In genomic region chr13:23715092-23715761, GRCh38 we compare ENCODE assay signal across 16 cellular contexts.
DNase-seq lines count a peak whose midpoint lies in the region; ATAC-seq lines count a peak whose summit lies in the region.
"Had no signal": no experiment of that assay in that cellular context is flagged by ENCODE, and none has a peak within 500 bp of the region (broad histone marks: within the 10 kb centered on the region; RNA-seq: fewer than 3 reads in every experiment).

No MANE protein-coding gene starts in this region.

- H3K79me1 ChIP-seq in neuronal stem cell (ENCODE audit: low read depth, low read length) = no peaks in the 10 kb centered on the region

- H3K36me3 ChIP-seq in neuronal stem cell (replicated peaks in 1 of 2; ENCODE audit: control insufficient read depth in 2 of 2, insufficient read depth in 2 of 2, low read length in 2 of 2) = no peaks in the 10 kb centered on the region
- H3K36me3 ChIP-seq: BLaER1 treated with 17β-estradiol and CSF1 and Interleukin-3, amounts not matched to agents 10 nM and 100 nM; MG63; SJCRH30 had no signal

- no peaks in the 10 kb centered on the region for H3K27me3 ChIP-seq in neuronal stem cell (ENCODE audit: control insufficient read depth in 3 of 3, insufficient read depth in 3 of 3, low read depth in 1 of 3, low read length in 3 of 3)
- H3K27me3 ChIP-seq: BLaER1 treated with 17β-estradiol and CSF1 and Interleukin-3, amounts not matched to agents 10 nM and 100 nM; MG63; SJCRH30 had no signal

- peak; percentile 44 for DNase-seq in D341Med (ENCODE audit: low spot score)
- DNase-seq in DMS53 treated with DMSO at 0.1 percent for 48 hours (lab: John Stamatoyannopoulos, UW; ENCODE audit: unreplicated experiment) = peak; percentile 28
- DNase-seq in SHP77 treated with DMSO at 0.1 percent for 48 hours (lab: John Stamatoyannopoulos, UW) = peak; percentile 53
- DNase-seq in neuronal stem cell (ENCODE audit: low spot score) = no peak
- DNase-seq in OCI-M1 (lab: John Stamatoyannopoulos, UW) = no peak
- DNase-seq: DMS153, MG63, NCI-H1105, NCI-H187 treated with DMSO at 0.1 percent for 48 hours, NCI-H510A, SW 1271 had no signal

- H3K27ac ChIP-seq in neuronal stem cell (replicated peaks; ENCODE audit: low read length) = no peak overlapping the region
- H3K27ac ChIP-seq: BLaER1 treated with 17β-estradiol and CSF1 and Interleukin-3, amounts not matched to agents 10 nM and 100 nM; SJCRH30 had no signal

- H3K4me3 ChIP-seq in neuronal stem cell (ENCODE audit: low read length in 2 of 2) = no peak overlapping the region
- H3K4me3 ChIP-seq: BLaER1 treated with 17β-estradiol and CSF1 and Interleukin-3, amounts not matched to agents 10 nM and 100 nM; MG63; SJCRH30 had no signal

- ATAC-seq in HG02763 (IDR thresholded peaks at IDR 0.05; ENCODE audit: unreplicated experiment) (no peak), GM18858 (IDR thresholded peaks at IDR 0.05; ENCODE audit: unreplicated experiment) (no peak)
- ATAC-seq: Panc1 had no signal

- H4K91ac ChIP-seq in neuronal stem cell (ENCODE audit: low read depth, low read length, poor library complexity) = no peak overlapping the region

- H2BK15ac ChIP-seq in neuronal stem cell (ENCODE audit: low read length) = no peak overlapping the region

- peak overlapping the region; percentile 47 for H2AK5ac ChIP-seq in neuronal stem cell (ENCODE audit: low read depth, low read length)

- peak overlapping the region; percentile 7 for H3K18ac ChIP-seq in neuronal stem cell (ENCODE audit: low read length)

- H3K4me2 ChIP-seq in neuronal stem cell (ENCODE audit: insufficient read depth, low read length, poor library complexity, severe bottlenecking) = no peak overlapping the region
- H3K4me2 ChIP-seq: BLaER1 treated with 17β-estradiol and CSF1 and Interleukin-3, amounts not matched to agents 10 nM and 100 nM had no signal

- H3K9me3 ChIP-seq in neuronal stem cell (replicated peaks in 1 of 2; ENCODE audit: control insufficient read depth in 2 of 2, insufficient read depth in 1 of 2, low read depth in 1 of 2, low read length in 2 of 2) = peaks cover 0 to 6% of the 10 kb centered on the region in 2 donors
- H3K9me3 ChIP-seq: MG63, SJCRH30 had no signal

- H2BK5ac ChIP-seq in neuronal stem cell (ENCODE audit: low read length) = no peak overlapping the region

- no peak overlapping the region for H3K14ac ChIP-seq in neuronal stem cell (ENCODE audit: low read length)

- H3K23ac ChIP-seq in neuronal stem cell (ENCODE audit: low read depth, low read length, poor library complexity) = peak overlapping the region; percentile 3

- H3K4me1 ChIP-seq in neuronal stem cell (ENCODE audit: control insufficient read depth in 2 of 2, insufficient read depth in 1 of 2, low read depth in 1 of 2, low read length in 2 of 2) = peaks cover 0 to 6% of the 10 kb centered on the region in 2 donors
- H3K4me1 ChIP-seq: SJCRH30 had no signal

- WGBS in neuronal stem cell (ENCODE audit: extremely low coverage in 2 of 2, insufficient read length in 2 of 2, insufficient replicate concordance in 1 of 2), 2 donors = no CpG with 5 or more reads among the region's 19 CpGs

- H3K9ac ChIP-seq in neuronal stem cell (ENCODE audit: low read depth, low read length, poor library complexity) = no peak overlapping the region
- H3K9ac ChIP-seq: BLaER1 treated with 17β-estradiol and CSF1 and Interleukin-3, amounts not matched to agents 10 nM and 100 nM had no signal

- no peak overlapping the region for H2BK120ac ChIP-seq in neuronal stem cell (ENCODE audit: low read depth, low read length)

- H4K8ac ChIP-seq in neuronal stem cell (ENCODE audit: low read depth, low read length) = no peak overlapping the region

- peak overlapping the region; percentile 46 for H2BK12ac ChIP-seq in neuronal stem cell (ENCODE audit: low read length)

- no peak overlapping the region for H2AFZ ChIP-seq in neuronal stem cell (ENCODE audit: low read length)

- no peak overlapping the region for H3K4ac ChIP-seq in neuronal stem cell (ENCODE audit: low read length)

Comparison
In these comparisons a context has a peak if more than half of its experiments do, and no peak if none do; other contexts are left out.
1. DNase-seq: peak in D341Med (single experiment), DMS53 treated with DMSO at 0.1 percent for 48 hours (single experiment) and SHP77 treated with DMSO at 0.1 percent for 48 hours (single experiment); none in neuronal stem cell (single experiment) and OCI-M1 (single experiment).